Comparison of ENCODE assay signal across 1 cellular context in genomic region chr18:48319796-48320638, GRCh38.
A peak's percentile ranks its signal among the peaks of the same experiment; 100 is the strongest.
TF ChIP-seq lines count a peak whose summit lies in the region.

No MANE protein-coding gene starts in this region.

TF ChIP-seq in SK-N-SH, 30 proteins besides CTCF, POLR2A, EP300 and RAD21 (continued from another document):
- TF ChIP-seq, protein P1, sequence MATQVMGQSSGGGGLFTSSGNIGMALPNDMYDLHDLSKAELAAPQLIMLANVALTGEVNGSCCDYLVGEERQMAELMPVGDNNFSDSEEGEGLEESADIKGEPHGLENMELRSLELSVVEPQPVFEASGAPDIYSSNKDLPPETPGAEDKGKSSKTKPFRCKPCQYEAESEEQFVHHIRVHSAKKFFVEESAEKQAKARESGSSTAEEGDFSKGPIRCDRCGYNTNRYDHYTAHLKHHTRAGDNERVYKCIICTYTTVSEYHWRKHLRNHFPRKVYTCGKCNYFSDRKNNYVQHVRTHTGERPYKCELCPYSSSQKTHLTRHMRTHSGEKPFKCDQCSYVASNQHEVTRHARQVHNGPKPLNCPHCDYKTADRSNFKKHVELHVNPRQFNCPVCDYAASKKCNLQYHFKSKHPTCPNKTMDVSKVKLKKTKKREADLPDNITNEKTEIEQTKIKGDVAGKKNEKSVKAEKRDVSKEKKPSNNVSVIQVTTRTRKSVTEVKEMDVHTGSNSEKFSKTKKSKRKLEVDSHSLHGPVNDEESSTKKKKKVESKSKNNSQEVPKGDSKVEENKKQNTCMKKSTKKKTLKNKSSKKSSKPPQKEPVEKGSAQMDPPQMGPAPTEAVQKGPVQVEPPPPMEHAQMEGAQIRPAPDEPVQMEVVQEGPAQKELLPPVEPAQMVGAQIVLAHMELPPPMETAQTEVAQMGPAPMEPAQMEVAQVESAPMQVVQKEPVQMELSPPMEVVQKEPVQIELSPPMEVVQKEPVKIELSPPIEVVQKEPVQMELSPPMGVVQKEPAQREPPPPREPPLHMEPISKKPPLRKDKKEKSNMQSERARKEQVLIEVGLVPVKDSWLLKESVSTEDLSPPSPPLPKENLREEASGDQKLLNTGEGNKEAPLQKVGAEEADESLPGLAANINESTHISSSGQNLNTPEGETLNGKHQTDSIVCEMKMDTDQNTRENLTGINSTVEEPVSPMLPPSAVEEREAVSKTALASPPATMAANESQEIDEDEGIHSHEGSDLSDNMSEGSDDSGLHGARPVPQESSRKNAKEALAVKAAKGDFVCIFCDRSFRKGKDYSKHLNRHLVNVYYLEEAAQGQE (IDR thresholded peaks at IDR 0.05; ENCODE audit: low read depth, low read length): no peak
- no peak for TF ChIP-seq EZH2phosphoT487 (IDR thresholded peaks at IDR 0.05; ENCODE audit: borderline replicate concordance, low read depth)
- peak; percentile 24; the same call in 1 of the 2 replicates for TF ChIP-seq TEAD4 (IDR thresholded peaks at IDR 0.05; ENCODE audit: borderline replicate concordance, insufficient read depth)
- TF ChIP-seq PBX3 (IDR thresholded peaks at IDR 0.05): 0 out of 2 replicates have a peak, but pooled peaks have one; percentile 13
- TF ChIP-seq ELF1 (IDR thresholded peaks at IDR 0.05): no peak
- TF ChIP-seq TCF12 (IDR thresholded peaks at IDR 0.05): peak; percentile 29; the same call in 1 of the 2 replicates
- TF ChIP-seq FOSL2 (IDR thresholded peaks at IDR 0.05; ENCODE audit: borderline replicate concordance, low read depth): peak; percentile 33; the same call in 1 of the 2 replicates
- TF ChIP-seq TAF1 (IDR thresholded peaks at IDR 0.05; ENCODE audit: borderline replicate concordance, low read depth, low read length): no peak
- TF ChIP-seq GABPA (IDR thresholded peaks at IDR 0.05; ENCODE audit: low read depth): no peak
- no peak for TF ChIP-seq RFX5 (IDR thresholded peaks at IDR 0.05; ENCODE audit: low read length)
- TF ChIP-seq USF1 (IDR thresholded peaks at IDR 0.05; ENCODE audit: borderline replicate concordance, low read depth): no peak
- TF ChIP-seq POLR2AphosphoS5 (IDR thresholded peaks at IDR 0.05; ENCODE audit: low read depth, low read length): no peak
- peak; percentile 37 for TF ChIP-seq JUND (IDR thresholded peaks at IDR 0.05)
- no peak for TF ChIP-seq NRF1 (IDR thresholded peaks at IDR 0.05; ENCODE audit: low read depth, low read length)
- TF ChIP-seq SIN3A (IDR thresholded peaks at IDR 0.05; ENCODE audit: borderline replicate concordance, low read depth, low read length): no peak
- TF ChIP-seq IRF3 (IDR thresholded peaks at IDR 0.05; ENCODE audit: low read depth, low read length): no peak
- no peak for TF ChIP-seq MEF2A (IDR thresholded peaks at IDR 0.05; ENCODE audit: borderline replicate concordance, low read depth)
- TF ChIP-seq MXI1 (IDR thresholded peaks at IDR 0.05; ENCODE audit: low read depth, low read length): no peak
